In the genomic region with DNA sequence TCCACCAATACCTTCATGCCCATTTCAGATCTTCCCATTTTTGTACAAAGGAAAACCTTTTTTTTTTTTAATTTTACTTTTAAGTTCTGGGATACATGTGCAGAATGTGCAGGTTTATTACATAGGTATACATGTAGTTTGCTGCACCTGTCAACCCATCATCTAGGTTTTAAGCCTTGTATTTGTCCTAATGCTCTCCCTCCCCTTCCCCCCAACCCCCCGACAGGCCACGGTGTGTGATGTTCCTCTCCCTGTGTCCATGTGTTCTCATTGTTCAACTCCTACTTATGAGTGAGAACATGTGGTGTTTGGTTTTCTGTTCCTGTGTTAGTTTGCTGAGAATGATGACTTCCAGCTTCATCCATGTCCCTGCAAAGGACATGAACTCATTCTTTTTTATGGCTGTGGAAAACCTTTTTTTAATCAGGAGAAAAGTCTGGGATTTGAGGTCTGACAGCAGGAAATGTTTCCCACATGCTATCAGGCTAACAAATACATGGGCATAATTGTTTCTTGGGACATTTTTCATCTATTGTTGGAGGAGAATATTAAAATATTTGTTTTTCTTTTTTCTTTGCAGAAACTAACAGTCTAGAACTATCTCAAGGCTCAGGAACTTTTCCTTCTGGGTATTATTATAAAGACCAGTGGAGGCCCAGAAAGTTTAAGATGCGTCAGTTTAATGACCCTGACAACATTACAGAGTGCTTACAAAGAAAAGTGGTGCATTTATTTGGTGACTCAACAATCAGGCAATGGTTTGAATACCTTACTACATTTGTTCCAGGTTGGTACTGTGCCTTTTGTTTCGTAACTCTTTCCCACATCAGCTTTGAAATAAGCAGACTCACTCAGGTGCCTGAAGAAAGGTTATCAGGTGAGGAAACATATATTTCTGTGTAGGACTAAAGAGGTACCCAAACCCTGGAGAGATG, we compare ENCODE assay signal across 21 cellular contexts. TPM values are rescaled to one million over a fixed set of nuclear protein-coding genes. Genes with fewer than 3 reads are reported as not detected.
A peak's percentile ranks its signal among the peaks of the same experiment; 100 is the strongest.
DNase-seq lines count a peak whose midpoint lies in the region; ATAC-seq and TF ChIP-seq lines count a peak whose summit lies in the region.
"Had no signal": no experiment of that assay in that cellular context is flagged by ENCODE, and none has a peak within 500 bp of the region (broad histone marks: within the 10 kb centered on the region; RNA-seq: fewer than 3 reads in every experiment).

No MANE protein-coding gene starts in this region.

- H3K9me3 Mint-ChIP-seq in activated naive CD8-positive, alpha-beta T cell (ENCODE audit: low read depth) = no peaks in the 10 kb centered on the region
- no peaks in the 10 kb centered on the region for H3K9me3 Mint-ChIP-seq in activated naive CD8-positive, alpha-beta T cell treated with anti-CD3 and anti-CD28 coated beads for 36 hours
- no peaks in the 10 kb centered on the region for H3K9me3 Mint-ChIP-seq in activated T-helper 17 cell treated with anti-CD3 and anti-CD28 coated beads, Interleukin-2, amount 50 U/mL, for 72 hours
- H3K9me3 Mint-ChIP-seq: CD8-positive, alpha-beta T cell had no signal

- no peak overlapping the region for H3K4me3 ChIP-seq in gastroesophageal sphincter
- no peak overlapping the region for H3K4me3 ChIP-seq in stomach smooth muscle (ENCODE audit: low read length in 2 of 2)
- H3K4me3 ChIP-seq in thyroid gland (replicated peaks in 1 of 3) = no peak overlapping the region
- H3K4me3 ChIP-seq: HAP-1, heart left ventricle, suprapubic skin had no signal

- H3K9me3 ChIP-seq in gastroesophageal sphincter = no peaks in the 10 kb centered on the region
- H3K9me3 ChIP-seq in stomach smooth muscle (ENCODE audit: control insufficient read depth in 2 of 2, low read length in 2 of 2) = no peaks in the 10 kb centered on the region
- no peaks in the 10 kb centered on the region for H3K9me3 ChIP-seq in thyroid gland
- H3K9me3 ChIP-seq: HAP-1, heart left ventricle, suprapubic skin had no signal

- no peak overlapping the region for H3K4me3 Mint-ChIP-seq in activated naive CD8-positive, alpha-beta T cell
- H3K4me3 Mint-ChIP-seq in activated naive CD8-positive, alpha-beta T cell treated with anti-CD3 and anti-CD28 coated beads for 36 hours = no peak overlapping the region
- H3K4me3 Mint-ChIP-seq in activated T-helper 17 cell treated with anti-CD3 and anti-CD28 coated beads, Interleukin-2, amount 50 U/mL, for 72 hours = no peak overlapping the region
- H3K4me3 Mint-ChIP-seq: CD8-positive, alpha-beta T cell had no signal

- H3K4me1 ChIP-seq in gastroesophageal sphincter = peaks cover 0 to 35% (median 10%) of the 10 kb centered on the region in 3 donors
- H3K4me1 ChIP-seq in stomach smooth muscle (ENCODE audit: control insufficient read depth, insufficient read depth, low read length) = no peaks in the 10 kb centered on the region
- H3K4me1 ChIP-seq in thyroid gland = peaks cover 0 to 7% of the 10 kb centered on the region in 2 donors
- H3K4me1 ChIP-seq: HAP-1 had no signal

- 56 to 65% methylated on average over 2 to 3 of the region's 4 CpGs for WGBS in gastroesophageal sphincter (ENCODE audit: low coverage in 1 of 2), 2 donors
- 80 to 87% methylated on average over 4 of the region's 4 CpGs for WGBS in thyroid gland, 2 donors

- H3K27ac Mint-ChIP-seq in activated naive CD8-positive, alpha-beta T cell = peak overlapping the region; percentile 76
- H3K27ac Mint-ChIP-seq in activated naive CD8-positive, alpha-beta T cell treated with anti-CD3 and anti-CD28 coated beads for 36 hours = no peak overlapping the region
- peak overlapping the region; percentile 56 for H3K27ac Mint-ChIP-seq in activated T-helper 17 cell treated with anti-CD3 and anti-CD28 coated beads, Interleukin-2, amount 50 U/mL, for 72 hours
- H3K27ac Mint-ChIP-seq: CD8-positive, alpha-beta T cell; progenitor cell of endocrine pancreas had no signal

- intact Hi-C loops in thyroid gland (cut with DNase I) = no loop called here

- no peak for TF ChIP-seq EP300 in gastroesophageal sphincter (IDR thresholded peaks at IDR 0.05)

- H3K27ac ChIP-seq in gastroesophageal sphincter = peak overlapping the region; percentile 21 to 44 (median 24)
- peak overlapping the region; percentile 37 for H3K27ac ChIP-seq in stomach smooth muscle (ENCODE audit: low read length)
- H3K27ac ChIP-seq in thyroid gland = no peak overlapping the region
- H3K27ac ChIP-seq: brain microvascular endothelial cell, HL-60, KMS-11, suprapubic skin had no signal

- peaks cover 51% of the 10 kb centered on the region for H3K4me1 Mint-ChIP-seq in activated naive CD8-positive, alpha-beta T cell (ENCODE audit: low read depth)
- peaks cover 56% of the 10 kb centered on the region for H3K4me1 Mint-ChIP-seq in activated naive CD8-positive, alpha-beta T cell treated with anti-CD3 and anti-CD28 coated beads for 36 hours
- H3K4me1 Mint-ChIP-seq in activated T-helper 17 cell treated with anti-CD3 and anti-CD28 coated beads, Interleukin-2, amount 50 U/mL, for 72 hours = peaks cover 15% of the 10 kb centered on the region

- TF ChIP-seq CTCF in gastroesophageal sphincter (IDR thresholded peaks at IDR 0.05) (no peak), thyroid gland (IDR thresholded peaks at IDR 0.05) (no peak)

- no peak overlapping the region for H3K9ac ChIP-seq in stomach smooth muscle (ENCODE audit: low read length in 2 of 2)
- H3K9ac ChIP-seq: KMS-11 had no signal

- ATAC-seq in activated T-helper 17 cell treated with anti-CD3 and anti-CD28 coated beads, Interleukin-2, amount 50 U/mL, for 72 hours (replicated peaks) = no peak
- ATAC-seq in gastroesophageal sphincter (no peak), HG02623 (IDR thresholded peaks at IDR 0.05; ENCODE audit: unreplicated experiment) (no peak)
- ATAC-seq: CD8-positive, alpha-beta T cell; SK-N-SH treated with all-trans-retinoic acid at 6 μM for 48 hours had no signal

- TF ChIP-seq POLR2A in gastroesophageal sphincter (IDR thresholded peaks at IDR 0.05) (no peak), thyroid gland (IDR thresholded peaks at IDR 0.05) (no peak)

- DNase-seq in activated naive CD8-positive, alpha-beta T cell treated with anti-CD3 and anti-CD28 coated beads for 36 hours = no peak
- DNase-seq in NCI-H1105 treated with DMSO at 0.1 percent for 48 hours (lab: John Stamatoyannopoulos, UW) (no peak), thyroid gland (no peak)
- DNase-seq: activated gamma-delta T cell treated with Interleukin-2 at 50 U/mL for 16 hours; brain microvascular endothelial cell; CD8-positive, alpha-beta T cell; heart left ventricle; NCI-H1417 treated with DMSO at 0.1 percent for 48 hours; NCI-H2227 treated with DMSO at 0.1 percent for 48 hours; stimulated activated CD4-positive, alpha-beta T cell treated with anti-CD3 and anti-CD28 coated beads, Interleukin-15, amount 100 ng/mL, for 24 hours had no signal

- H3K27me3 ChIP-seq in gastroesophageal sphincter = no peaks in the 10 kb centered on the region
- H3K27me3 ChIP-seq in stomach smooth muscle (ENCODE audit: control insufficient read depth in 1 of 2, insufficient read depth in 2 of 2, low read length in 2 of 2) = no peaks in the 10 kb centered on the region
- no peaks in the 10 kb centered on the region for H3K27me3 ChIP-seq in thyroid gland
- H3K27me3 ChIP-seq: brain microvascular endothelial cell, heart left ventricle, suprapubic skin had no signal

- H3K27me3 Mint-ChIP-seq in activated naive CD8-positive, alpha-beta T cell = no peaks in the 10 kb centered on the region
- no peaks in the 10 kb centered on the region for H3K27me3 Mint-ChIP-seq in activated naive CD8-positive, alpha-beta T cell treated with anti-CD3 and anti-CD28 coated beads for 36 hours
- H3K27me3 Mint-ChIP-seq in activated T-helper 17 cell treated with anti-CD3 and anti-CD28 coated beads, Interleukin-2, amount 50 U/mL, for 72 hours = no peaks in the 10 kb centered on the region
- H3K27me3 Mint-ChIP-seq: progenitor cell of endocrine pancreas had no signal

- H3K36me3 ChIP-seq in gastroesophageal sphincter (peaks cover 0 to 30% of the 10 kb centered on the region in 2 donors), stomach smooth muscle (ENCODE audit: control insufficient read depth in 2 of 2, insufficient read depth in 2 of 2, low read length in 2 of 2) (peaks cover 11 to 12% of the 10 kb centered on the region in 2 donors), thyroid gland (peaks cover 0 to 1% of the 10 kb centered on the region in 2 donors)

- peaks cover 14% of the 10 kb centered on the region for H3K36me3 Mint-ChIP-seq in activated naive CD8-positive, alpha-beta T cell
- peaks cover 39% of the 10 kb centered on the region for H3K36me3 Mint-ChIP-seq in activated naive CD8-positive, alpha-beta T cell treated with anti-CD3 and anti-CD28 coated beads for 36 hours
- H3K36me3 Mint-ChIP-seq in activated T-helper 17 cell treated with anti-CD3 and anti-CD28 coated beads, Interleukin-2, amount 50 U/mL, for 72 hours (ENCODE audit: low read depth) = peaks cover 43% of the 10 kb centered on the region

RNA-seq across cellular contexts. Expression of gene NFKBIZ, which starts 32.8 kb away (rescaled TPM):
- 10 to 100 TPM; 57.7 to 58.8 TPM for total RNA-seq in activated naive CD8-positive, alpha-beta T cell treated with anti-CD3 and anti-CD28 coated beads for 36 hours
- total RNA-seq in activated T-helper 17 cell treated with anti-CD3 and anti-CD28 coated beads, Interleukin-2, amount 50 U/mL, for 72 hours = 100 to 1,000 TPM in 1 of 2 donors, 10 to 100 TPM in 1; 88.4 to 123 TPM
- total RNA-seq in gastroesophageal sphincter (10 to 100 TPM; 27.3 to 87.0 (median 51.9) TPM), thyroid gland (100 to 1,000 TPM in 1 of 4 donors, 10 to 100 TPM in 3; 37.5 to 132 (median 56.9) TPM)

RNA-seq across cellular contexts. Expression of gene NXPE3, which starts 37.5 kb away (rescaled TPM):
- 10 to 100 TPM; 19.9 to 22.5 TPM for total RNA-seq in activated naive CD8-positive, alpha-beta T cell treated with anti-CD3 and anti-CD28 coated beads for 36 hours
- total RNA-seq in activated T-helper 17 cell treated with anti-CD3 and anti-CD28 coated beads, Interleukin-2, amount 50 U/mL, for 72 hours = 10 to 100 TPM; 13.9 to 21.3 TPM
- 10 to 100 TPM; 12.5 to 32.8 (median 18.9) TPM for total RNA-seq in gastroesophageal sphincter
- total RNA-seq in thyroid gland = 10 to 100 TPM; 10.5 to 18.9 (median 13.2) TPM

Comparison
In these comparisons a context has a peak if more than half of its experiments do, and no peak if none do; other contexts are left out.
1. H3K27ac ChIP-seq: peak in gastroesophageal sphincter (4 of 4) and stomach smooth muscle (single experiment); none in thyroid gland (0 of 3).